ENCODE assay signal across 11 cellular contexts in the genomic region with DNA sequence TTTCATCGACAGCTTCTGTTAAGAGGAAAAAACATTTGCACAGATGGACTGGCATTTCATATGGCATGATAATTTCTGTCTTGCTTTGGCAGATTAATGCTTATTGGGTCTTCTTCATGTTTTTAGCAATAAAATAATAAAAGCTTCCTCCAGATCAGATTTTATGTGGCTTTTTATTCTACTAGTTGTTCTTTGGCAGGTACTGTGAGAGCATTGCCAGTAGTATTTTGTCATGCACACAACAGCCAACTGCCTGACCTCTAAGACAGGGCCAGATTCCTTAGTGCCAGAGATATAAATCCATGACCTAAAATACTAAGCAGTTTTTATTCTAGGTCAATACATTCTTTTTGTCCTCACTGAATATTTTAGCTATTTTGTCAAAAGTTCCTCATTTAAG. TPM values are rescaled to one million over a fixed set of nuclear protein-coding genes. Genes with fewer than 3 reads are reported as not detected.
"Had no signal": no experiment of that assay in that cellular context is flagged by ENCODE, and none has a peak within 500 bp of the region (broad histone marks: within the 10 kb centered on the region; RNA-seq: fewer than 3 reads in every experiment).

No MANE protein-coding gene starts in this region.

- DNase-seq: activated effector memory CD4-positive, alpha-beta T cell treated with Interleukin-2 at 50 U/mL for 16 hours; activated naive CD8-positive, alpha-beta T cell treated with anti-CD3 and anti-CD28 coated beads, Interleukin-2, amount 10 ng/mL, durations not matched to agents 7 days and 5 days; activated T-cell treated with anti-CD3 and anti-CD28 coated beads for 4 hours; anterior cingulate cortex; erythroblast; mammary epithelial cell; pancreas; T-helper 9 cell; thyroid gland had no signal

- H3K4me1 ChIP-seq: pancreas, thyroid gland had no signal

- H3K9me3 ChIP-seq: pancreas, thyroid gland had no signal

- H3K27ac ChIP-seq: pancreas, thyroid gland had no signal

- H3K27ac Mint-ChIP-seq: activated naive CD8-positive, alpha-beta T cell treated with anti-CD3 and anti-CD28 coated beads, Interleukin-2, amount 10 ng/mL, durations not matched to agents 7 days and 5 days; stimulated activated effector memory CD8-positive, alpha-beta T cell treated with anti-CD3 and anti-CD28 coated beads, Interleukin-12 subunit alpha, Interleukin-12 subunit beta, amount 100 ng/mL, for 72 hours had no signal

- H3K4me3 ChIP-seq: pancreas, thyroid gland had no signal

- H3K4me3 Mint-ChIP-seq: activated naive CD8-positive, alpha-beta T cell treated with anti-CD3 and anti-CD28 coated beads, Interleukin-2, amount 10 ng/mL, durations not matched to agents 7 days and 5 days; stimulated activated effector memory CD8-positive, alpha-beta T cell treated with anti-CD3 and anti-CD28 coated beads, Interleukin-12 subunit alpha, Interleukin-12 subunit beta, amount 100 ng/mL, for 72 hours had no signal

- H3K9me3 Mint-ChIP-seq: activated naive CD8-positive, alpha-beta T cell treated with anti-CD3 and anti-CD28 coated beads, Interleukin-2, amount 10 ng/mL, durations not matched to agents 7 days and 5 days; stimulated activated effector memory CD8-positive, alpha-beta T cell treated with anti-CD3 and anti-CD28 coated beads, Interleukin-12 subunit alpha, Interleukin-12 subunit beta, amount 100 ng/mL, for 72 hours had no signal

- ATAC-seq: pancreas; stimulated activated effector memory CD8-positive, alpha-beta T cell treated with anti-CD3 and anti-CD28 coated beads, Interleukin-12 subunit alpha, Interleukin-12 subunit beta, amount 100 ng/mL, for 72 hours had no signal

- H3K36me3 ChIP-seq: pancreas, thyroid gland had no signal

- H3K27me3 Mint-ChIP-seq: activated naive CD8-positive, alpha-beta T cell treated with anti-CD3 and anti-CD28 coated beads, Interleukin-2, amount 10 ng/mL, durations not matched to agents 7 days and 5 days had no signal

- H3K27me3 ChIP-seq: pancreas, thyroid gland had no signal

RNA-seq across cellular contexts. Expression of gene ABCD2, which starts 9.0 kb away (rescaled TPM):
- total RNA-seq: dermis microvascular lymphatic vessel endothelial cell had no signal
